In genomic region chr2:25168256-25169072, GRCh38 we compare ENCODE assay signal across 8 cellular contexts. TPM values are rescaled to one million over a fixed set of nuclear protein-coding genes. Genes with fewer than 3 reads are reported as not detected.
DNase-seq lines count a peak whose midpoint lies in the region; ATAC-seq, FAIRE-seq and TF ChIP-seq lines count a peak whose summit lies in the region.

Gene POMC (minus strand): TSS chr2:25168580. CDS start chr2:25164772, 3,808 bp downstream.

- no peak within 1 kb of the TSS for H3K27ac ChIP-seq in CD4-positive, CD25-positive, alpha-beta regulatory T cell (ENCODE audit: insufficient read depth, low read length, poor library complexity, severe bottlenecking)

- peaks cover 77% of the 10 kb centered on the region for H3K27me3 Mint-ChIP-seq in CD4-positive, CD25-positive, alpha-beta regulatory T cell
- H3K27me3 Mint-ChIP-seq in neural crest cell (ENCODE audit: low read depth), result peaks cover 92% of the 10 kb centered on the region

- TF ChIP-seq CTCF in fibroblast of pulmonary artery (IDR thresholded peaks at IDR 0.05; ENCODE audit: low read length, missing control alignments), result no peak
- TF ChIP-seq CTCF in neural crest cell (conservative IDR thresholded peaks at IDR 0.05), result no peak

- peaks cover 29% of the 10 kb centered on the region for H3K27me3 ChIP-seq in CD4-positive, CD25-positive, alpha-beta regulatory T cell (ENCODE audit: control insufficient read depth, insufficient read depth, low read length)

- H3K36me3 ChIP-seq in CD4-positive, CD25-positive, alpha-beta regulatory T cell (ENCODE audit: control insufficient read depth, insufficient read depth, low read length), result no peaks in the 10 kb centered on the region

- peak; percentile 33 to 54 for ATAC-seq in CD4-positive, CD25-positive, alpha-beta regulatory T cell (ENCODE audit: low read depth in 2 of 2)
- ATAC-seq in GM21576 (IDR thresholded peaks at IDR 0.05; ENCODE audit: unreplicated experiment), result no peak
- ATAC-seq in HG02885 (IDR thresholded peaks at IDR 0.05; ENCODE audit: poor library complexity, unreplicated experiment), result no peak

- peak in 2 of 3 donors; percentile 37 to 42 for DNase-seq in CD4-positive, CD25-positive, alpha-beta regulatory T cell
- DNase-seq in HTR-8/SVneo (ENCODE audit: insufficient read length, low spot score), result peak; percentile 45
- DNase-seq in activated T-cell treated with anti-CD3 and anti-CD28 coated beads, Interleukin-2, amount 50 U/mL, for 1 hour, result peak; percentile 57
- DNase-seq in fibroblast of pulmonary artery (ENCODE audit: low read depth), result peak; percentile 30
- peak; percentile 29 for DNase-seq in neural crest cell (ENCODE audit: low read depth, low spot score)
- no peak for DNase-seq in HT-29 (ENCODE audit: low spot score)

- H3K9me3 ChIP-seq in CD4-positive, CD25-positive, alpha-beta regulatory T cell (ENCODE audit: control insufficient read depth in 2 of 2, low read length in 2 of 2), result no peaks in the 10 kb centered on the region

- H3K4me1 ChIP-seq in CD4-positive, CD25-positive, alpha-beta regulatory T cell (ENCODE audit: control insufficient read depth, insufficient read depth, low read length, poor library complexity, severe bottlenecking), result peaks cover 19% of the 10 kb centered on the region

- H3K4me3 ChIP-seq in CD4-positive, CD25-positive, alpha-beta regulatory T cell (ENCODE audit: low read depth, low read length), result no peak within 1 kb of the TSS
- peak within 1 kb of the TSS; percentile 38 for H3K4me3 ChIP-seq in fibroblast of pulmonary artery (replicated peaks; ENCODE audit: low read depth, low read length)

- peaks cover 6 to 31% (median 13%) of the 10 kb centered on the region in 4 donors for H3K4me1 Mint-ChIP-seq in CD4-positive, CD25-positive, alpha-beta regulatory T cell
- H3K4me1 Mint-ChIP-seq in neural crest cell, result no peaks in the 10 kb centered on the region

- H3K27ac Mint-ChIP-seq in CD4-positive, CD25-positive, alpha-beta regulatory T cell, result peak within 1 kb of the TSS in 1 of 3 donors; percentile 58
- no peak within 1 kb of the TSS for H3K27ac Mint-ChIP-seq in neural crest cell (ENCODE audit: unreplicated experiment)

- H3K4me3 Mint-ChIP-seq in CD4-positive, CD25-positive, alpha-beta regulatory T cell, result peak within 1 kb of the TSS; percentile 64 to 85 (median 67)
- peak within 1 kb of the TSS; percentile 72 for H3K4me3 Mint-ChIP-seq in neural crest cell

- no peaks in the 10 kb centered on the region for H3K9me3 Mint-ChIP-seq in CD4-positive, CD25-positive, alpha-beta regulatory T cell
- H3K9me3 Mint-ChIP-seq in neural crest cell, result no peaks in the 10 kb centered on the region

- no peaks in the 10 kb centered on the region for H3K36me3 Mint-ChIP-seq in CD4-positive, CD25-positive, alpha-beta regulatory T cell
- H3K36me3 Mint-ChIP-seq in neural crest cell (ENCODE audit: low read depth), result no peaks in the 10 kb centered on the region

- FAIRE-seq in HTR-8/SVneo (lab: Jason Lieb, UNC), result no peak

RNA-seq across cellular contexts. Expression of gene POMC, which starts in this region (rescaled TPM):
- 3.8 TPM for total RNA-seq in CD4-positive, CD25-positive, alpha-beta regulatory T cell
- polyA plus RNA-seq in CD4-positive, CD25-positive, alpha-beta regulatory T cell, result 1 to 10 TPM; 3.9 to 9.6 (median 6.3) TPM
- 0.39 and 0.54 TPM in 2 replicates for total RNA-seq in neural crest cell
- not detected in 2 replicates for total RNA-seq in HT-29 (2014; rRNA removed; shearing (Covaris generic))

Comparison
In these comparisons a context has a peak if more than half of its experiments do, and no peak if none do; other contexts are left out.
1. Peak in DNase-seq in neural crest cell; RNA of the gene not detected or under 1 TPM.
2. ATAC-seq: peak in CD4-positive, CD25-positive, alpha-beta regulatory T cell (2 of 2); none in GM21576 (single experiment) and HG02885 (single experiment).